ENCODE assay signal across 1 cellular context in the genomic region with DNA sequence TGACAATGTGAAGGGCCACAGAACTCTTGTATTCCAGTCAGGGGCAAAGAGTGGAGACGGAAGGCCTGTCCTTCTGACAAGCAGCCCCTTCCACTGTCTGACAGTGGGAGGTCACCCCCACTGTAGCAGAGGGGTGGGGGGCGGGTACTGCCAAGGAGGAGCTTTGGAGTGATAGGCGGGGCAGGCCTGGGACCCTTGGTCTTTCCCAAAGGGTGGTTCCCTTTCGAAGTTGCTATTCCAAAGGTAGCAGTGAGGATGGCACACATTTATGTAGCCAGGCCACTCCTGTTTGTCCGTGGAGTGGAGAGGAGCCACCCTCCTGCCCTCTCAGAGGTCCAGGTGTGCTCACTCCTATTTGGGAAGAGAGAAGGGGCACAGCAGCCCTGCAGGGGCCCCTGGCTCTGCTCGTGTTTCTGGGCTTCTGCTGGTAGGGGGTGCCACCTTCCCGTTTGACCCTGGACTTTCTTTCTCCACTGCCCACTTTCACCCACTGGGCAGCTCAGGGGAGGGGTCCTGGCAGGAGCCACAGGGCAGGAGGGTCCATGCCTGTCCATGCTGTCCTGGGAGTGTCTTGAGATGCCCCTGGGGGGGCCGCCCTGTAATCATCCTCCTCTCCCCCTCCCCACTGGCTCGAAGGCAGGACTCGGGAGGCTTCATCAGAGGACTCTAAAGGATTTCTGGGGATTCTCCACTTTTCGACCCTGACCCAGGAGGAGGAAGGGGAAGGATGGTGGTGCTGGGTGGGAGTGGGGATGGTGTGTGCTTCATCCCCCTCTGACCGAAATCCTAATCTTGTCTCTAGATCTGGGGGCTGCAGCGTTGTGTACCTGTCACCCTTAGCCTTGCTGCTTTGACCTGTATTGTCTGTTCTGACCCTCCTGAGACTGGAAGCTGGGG.
TF ChIP-seq lines count a peak whose summit lies in the region.

No MANE protein-coding gene starts in this region.

TF ChIP-seq in IMR-90, 13 proteins besides CTCF, POLR2A, EP300 and RAD21:
- no peak for TF ChIP-seq NFE2L2 (IDR thresholded peaks at IDR 0.05; ENCODE audit: low read depth, low read length)
- TF ChIP-seq USF2 (IDR thresholded peaks at IDR 0.05; ENCODE audit: low read depth, low read length) = no peak
TF ChIP-seq in IMR-90: peak in this region for 0.
